In genomic region chr10:122703483-122704448, GRCh38 we compare ENCODE assay signal across 1 cellular context.
TF ChIP-seq lines count a peak whose summit lies in the region.

No MANE protein-coding gene starts in this region.

TF ChIP-seq in GM12878, 131 proteins besides CTCF, POLR2A, EP300 and RAD21 (continued from another document):
- TF ChIP-seq TCF3 (IDR thresholded peaks at IDR 0.05; ENCODE audit: borderline replicate concordance, insufficient read depth, low read depth, low read length) (no peak), IRF5 (IDR thresholded peaks at IDR 0.05; ENCODE audit: borderline replicate concordance) (no peak)
